10 cellular contexts compared by ENCODE assay signal in the genomic region with DNA sequence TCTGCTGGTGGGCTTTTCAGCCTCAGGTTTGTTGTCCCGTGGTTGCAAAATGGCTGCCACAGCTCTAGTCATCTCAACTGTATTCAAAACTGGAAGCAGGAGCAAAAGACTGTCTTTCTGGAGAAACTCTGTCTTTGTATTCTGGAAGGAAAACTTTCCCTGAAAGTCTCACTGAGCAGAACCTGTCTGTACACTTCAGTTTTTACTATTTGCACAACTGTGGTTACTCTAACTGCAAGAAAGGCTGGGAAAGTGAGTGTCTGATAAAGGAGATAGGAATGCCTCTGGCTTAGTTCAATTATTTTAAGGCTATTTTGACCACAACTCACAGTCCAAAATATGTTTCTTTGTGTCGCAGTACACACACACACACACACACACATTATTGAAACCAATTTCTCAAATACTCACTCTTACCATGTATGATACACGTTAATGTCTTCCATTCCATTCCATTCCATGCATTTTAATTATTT. TPM values are rescaled to one million over a fixed set of nuclear protein-coding genes. Genes with fewer than 3 reads are reported as not detected.
DNase-seq lines count a peak whose midpoint lies in the region; ATAC-seq and TF ChIP-seq lines count a peak whose summit lies in the region.
"Had no signal": no experiment of that assay in that cellular context is flagged by ENCODE, and none has a peak within 500 bp of the region (broad histone marks: within the 10 kb centered on the region; RNA-seq: fewer than 3 reads in every experiment).

No MANE protein-coding gene starts in this region.

- CTCF ChIA-PET in Caco-2 (lab: Charles Lee), result interaction anchor here (1.1 to 1.9 kb wide), 2 partner anchors 15 to 44 kb away, joined by 4 to 10 read pairs; no protein-coding TSS in a partner anchor

- ATAC-seq in SK-N-SH treated with all-trans-retinoic acid at 6 μM for 48 hours (peak; percentile 78), HG03175 (IDR thresholded peaks at IDR 0.05; ENCODE audit: unreplicated experiment) (no peak)

- H3K27ac Mint-ChIP-seq in Caco-2 (ENCODE audit: unreplicated experiment), result peak overlapping the region; percentile 94
- H3K27ac Mint-ChIP-seq in glutamatergic neuron (ENCODE audit: unreplicated experiment), result no peak overlapping the region

- H3K4me1 ChIP-seq in Caco-2 (peaks cover 96% of the 10 kb centered on the region), rectal smooth muscle tissue (ENCODE audit: control insufficient read depth, insufficient read depth, low read length) (peaks cover 41% of the 10 kb centered on the region)

- H3K27me3 Mint-ChIP-seq in Caco-2 (ENCODE audit: insufficient read depth, unreplicated experiment), result no peaks in the 10 kb centered on the region
- peaks cover 3% of the 10 kb centered on the region for H3K27me3 Mint-ChIP-seq in glutamatergic neuron (ENCODE audit: unreplicated experiment)

- H3K27ac ChIP-seq in rectal smooth muscle tissue (ENCODE audit: low read depth, low read length), result peak overlapping the region; percentile 93

- no peaks in the 10 kb centered on the region; the same call in 1 of the 2 replicates for H3K36me3 ChIP-seq in Caco-2 (ENCODE audit: control insufficient read depth, insufficient read depth, low read length)
- H3K36me3 ChIP-seq in rectal smooth muscle tissue (ENCODE audit: control insufficient read depth, insufficient read depth, low read length), result no peaks in the 10 kb centered on the region

- POLR2A ChIA-PET in Caco-2 (lab: Charles Lee), result interaction anchor here (1.3 to 2.9 kb wide), 3 partner anchors 15 to 39 kb away, joined by 10 to 15 read pairs (median 14); no protein-coding TSS in a partner anchor

- H3K9me3 ChIP-seq in Caco-2, result no peaks in the 10 kb centered on the region

- H3K9ac ChIP-seq in rectal smooth muscle tissue (ENCODE audit: low read length), result no peak overlapping the region

- H3K27me3 ChIP-seq in Caco-2 (replicated peaks; ENCODE audit: control insufficient read depth, insufficient read depth, low read length), result no peaks in the 10 kb centered on the region
- no peaks in the 10 kb centered on the region for H3K27me3 ChIP-seq in rectal smooth muscle tissue (ENCODE audit: control insufficient read depth, insufficient read depth, low read length)

- BruUV-seq in Caco-2 (replicated peaks; lab: Mats Ljungman, UMichigan), result no TSS peak

- no peak for TF ChIP-seq CTCF in Caco-2 (IDR thresholded peaks at IDR 0.05; ENCODE audit: insufficient read depth in 1 of 2, low read depth in 1 of 2, low read length in 1 of 2, severe bottlenecking in 1 of 2, unreplicated experiment in 1 of 2)
- no peak for TF ChIP-seq CTCF in GM13977 (IDR thresholded peaks at IDR 0.05; ENCODE audit: extremely low read depth, insufficient read depth, missing control alignments)
- TF ChIP-seq CTCF in glutamatergic neuron (IDR thresholded peaks at IDR 0.05; ENCODE audit: partially characterized antibody, unreplicated experiment), result no peak

- DNase-seq in Caco-2 (peak in 1 of 2 experiments; percentile 77), fibroblast of peridontal ligament (ENCODE audit: extremely low read depth) (peak; percentile 98), NCI-H1417 (lab: John Stamatoyannopoulos, UW) (no peak), GM13977 (ENCODE audit: low spot score) (no peak), glutamatergic neuron (no peak)
- DNase-seq: NCI-H774 had no signal

- in situ Hi-C loops in GM13977 (cut with MboI; ENCODE audit: low pct_unique_long_range_greater_than_20kb, low sequenced_read_pairs, unreplicated experiment), result no loop called here

- peaks cover 71% of the 10 kb centered on the region for H3K4me1 Mint-ChIP-seq in Caco-2 (ENCODE audit: low read depth, unreplicated experiment)
- peaks cover 35% of the 10 kb centered on the region for H3K4me1 Mint-ChIP-seq in glutamatergic neuron (ENCODE audit: low read depth, unreplicated experiment)

- H3K36me3 Mint-ChIP-seq in Caco-2 (ENCODE audit: insufficient read depth, unreplicated experiment) (peaks cover 87% of the 10 kb centered on the region), glutamatergic neuron (ENCODE audit: unreplicated experiment) (no peaks in the 10 kb centered on the region)

- H3K4me3 ChIP-seq in Caco-2 (ENCODE audit: low read depth, low read length) (no peak overlapping the region), rectal smooth muscle tissue (ENCODE audit: low read length) (no peak overlapping the region)

- no peaks in the 10 kb centered on the region for H3K9me3 Mint-ChIP-seq in Caco-2 (ENCODE audit: unreplicated experiment)
- peaks cover 6% of the 10 kb centered on the region for H3K9me3 Mint-ChIP-seq in glutamatergic neuron (ENCODE audit: unreplicated experiment)
- H3K9me3 Mint-ChIP-seq: neural crest cell had no signal

- H3K4me3 Mint-ChIP-seq in Caco-2 (ENCODE audit: unreplicated experiment) (peak overlapping the region; percentile 53), glutamatergic neuron (ENCODE audit: unreplicated experiment) (no peak overlapping the region)

- intact Hi-C loops in Caco-2 (cut with micrococcal nuclease; ENCODE audit: unreplicated experiment), result loop anchor here (1.0 kb wide), 1 partner anchor 39 kb away; no protein-coding TSS in a partner anchor

TF ChIP-seq in SK-N-SH treated with all-trans-retinoic acid at 6 μM for 48 hours, 23 proteins besides CTCF, POLR2A, EP300 and RAD21:
- TF ChIP-seq BACH2 (CRISPR knock-in tag; IDR thresholded peaks at IDR 0.05; ENCODE audit: borderline replicate concordance) (no peak), SNAI2 (CRISPR knock-in tag; IDR thresholded peaks at IDR 0.05) (no peak), ARNTL (CRISPR knock-in tag; IDR thresholded peaks at IDR 0.05; ENCODE audit: borderline replicate concordance, low read depth) (no peak), ESRRG (CRISPR knock-in tag; IDR thresholded peaks at IDR 0.05) (no peak), ZFP3 (CRISPR knock-in tag; IDR thresholded peaks at IDR 0.05) (no peak), ZFP30 (CRISPR knock-in tag; IDR thresholded peaks at IDR 0.05) (no peak), TSHZ2 (CRISPR knock-in tag; IDR thresholded peaks at IDR 0.05) (no peak), PPARA (CRISPR knock-in tag; IDR thresholded peaks at IDR 0.05; ENCODE audit: borderline replicate concordance) (no peak), CSDC2 (CRISPR knock-in tag; IDR thresholded peaks at IDR 0.05) (no peak), ISL1 (CRISPR knock-in tag; IDR thresholded peaks at IDR 0.05) (no peak)
- TF ChIP-seq, protein P1, sequence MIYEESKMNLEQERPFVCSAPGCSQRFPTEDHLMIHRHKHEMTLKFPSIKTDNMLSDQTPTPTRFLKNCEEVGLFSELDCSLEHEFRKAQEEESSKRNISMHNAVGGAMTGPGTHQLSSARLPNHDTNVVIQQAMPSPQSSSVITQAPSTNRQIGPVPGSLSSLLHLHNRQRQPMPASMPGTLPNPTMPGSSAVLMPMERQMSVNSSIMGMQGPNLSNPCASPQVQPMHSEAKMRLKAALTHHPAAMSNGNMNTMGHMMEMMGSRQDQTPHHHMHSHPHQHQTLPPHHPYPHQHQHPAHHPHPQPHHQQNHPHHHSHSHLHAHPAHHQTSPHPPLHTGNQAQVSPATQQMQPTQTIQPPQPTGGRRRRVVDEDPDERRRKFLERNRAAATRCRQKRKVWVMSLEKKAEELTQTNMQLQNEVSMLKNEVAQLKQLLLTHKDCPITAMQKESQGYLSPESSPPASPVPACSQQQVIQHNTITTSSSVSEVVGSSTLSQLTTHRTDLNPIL (CRISPR knock-in tag; IDR thresholded peaks at IDR 0.05; ENCODE audit: low read depth), result no peak
- TF ChIP-seq, protein P2, sequence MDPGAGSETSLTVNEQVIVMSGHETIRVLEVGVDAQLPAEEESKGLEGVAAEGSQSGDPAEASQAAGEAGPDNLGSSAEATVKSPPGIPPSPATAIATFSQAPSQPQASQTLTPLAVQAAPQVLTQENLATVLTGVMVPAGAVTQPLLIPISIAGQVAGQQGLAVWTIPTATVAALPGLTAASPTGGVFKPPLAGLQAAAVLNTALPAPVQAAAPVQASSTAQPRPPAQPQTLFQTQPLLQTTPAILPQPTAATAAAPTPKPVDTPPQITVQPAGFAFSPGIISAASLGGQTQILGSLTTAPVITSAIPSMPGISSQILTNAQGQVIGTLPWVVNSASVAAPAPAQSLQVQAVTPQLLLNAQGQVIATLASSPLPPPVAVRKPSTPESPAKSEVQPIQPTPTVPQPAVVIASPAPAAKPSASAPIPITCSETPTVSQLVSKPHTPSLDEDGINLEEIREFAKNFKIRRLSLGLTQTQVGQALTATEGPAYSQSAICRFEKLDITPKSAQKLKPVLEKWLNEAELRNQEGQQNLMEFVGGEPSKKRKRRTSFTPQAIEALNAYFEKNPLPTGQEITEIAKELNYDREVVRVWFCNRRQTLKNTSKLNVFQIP (CRISPR knock-in tag; IDR thresholded peaks at IDR 0.05; ENCODE audit: borderline replicate concordance, low read depth), result no peak

RNA-seq across cellular contexts. Expression of gene EHD2, which starts 49.7 kb away (rescaled TPM):
- total RNA-seq in Caco-2 (2022) (13.3 and 14.6 TPM in 2 replicates), glutamatergic neuron (ENCODE audit: unreplicated experiment) (7.6 TPM)

RNA-seq across cellular contexts. Expression of gene BICRA, which starts 54.5 kb away (rescaled TPM):
- total RNA-seq in Caco-2 (2022) (34.3 and 38.8 TPM in 2 replicates), glutamatergic neuron (ENCODE audit: unreplicated experiment) (55.5 TPM)
